In the genomic region with DNA sequence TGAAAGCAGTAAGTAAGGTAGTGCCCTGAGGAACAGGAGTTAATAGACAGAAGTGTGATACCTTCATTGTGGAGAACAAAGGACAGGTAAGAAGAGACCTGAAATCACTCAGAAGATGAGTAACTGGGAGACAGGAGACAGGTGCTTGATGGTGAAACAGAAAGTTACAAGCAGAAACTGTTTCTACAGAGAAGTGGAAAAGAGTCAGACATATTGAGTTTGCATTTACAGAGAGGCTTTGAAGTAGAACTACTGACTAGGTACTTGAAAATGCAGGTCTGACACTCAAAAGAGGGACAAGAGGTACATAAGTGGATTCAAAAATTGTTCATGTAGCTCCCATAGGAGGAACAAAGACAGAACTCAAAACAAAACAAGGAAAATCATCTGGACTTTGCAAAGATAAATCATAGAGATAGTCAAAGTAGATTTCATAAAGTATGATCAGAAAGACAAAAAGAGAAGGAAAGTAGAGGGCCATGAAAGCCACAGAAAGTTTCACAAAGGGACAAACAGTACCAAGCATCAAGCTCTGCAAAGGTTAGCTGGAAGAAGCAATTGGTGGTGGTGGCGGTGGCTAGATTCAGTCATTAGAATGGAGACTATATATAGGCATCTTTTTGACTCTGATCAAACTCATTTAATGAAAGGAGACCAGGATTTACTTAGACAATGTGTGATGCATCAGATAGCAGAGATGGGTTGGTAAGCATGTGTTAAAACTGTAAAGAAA, we compare ENCODE assay signal across 17 cellular contexts.
DNase-seq lines count a peak whose midpoint lies in the region; ATAC-seq, FAIRE-seq and TF ChIP-seq lines count a peak whose summit lies in the region.
"Had no signal": no experiment of that assay in that cellular context is flagged by ENCODE, and none has a peak within 500 bp of the region (broad histone marks: within the 10 kb centered on the region; RNA-seq: fewer than 3 reads in every experiment).

No MANE protein-coding gene starts in this region.

- no peaks in the 10 kb centered on the region for H3K9me3 ChIP-seq in esophagus muscularis mucosa
- H3K9me3 ChIP-seq: psoas muscle had no signal

- H3K27ac ChIP-seq in esophagus muscularis mucosa (replicated peaks in 1 of 4) = no peak overlapping the region
- H3K27ac ChIP-seq: psoas muscle had no signal

- no peak overlapping the region for H3K4me3 ChIP-seq in esophagus muscularis mucosa
- H3K4me3 ChIP-seq: psoas muscle had no signal

- H3K27me3 ChIP-seq in esophagus muscularis mucosa = no peaks in the 10 kb centered on the region

- intact Hi-C loops in esophagus muscularis mucosa (cut with DNase I) = no loop called here
- intact Hi-C loops in cardiac septum (cut with DNase I) = no loop called here

- TF ChIP-seq POLR2A in GM12892 (IDR thresholded peaks at IDR 0.05; ENCODE audit: low read depth, low read length) (no peak), esophagus muscularis mucosa (IDR thresholded peaks at IDR 0.05; ENCODE audit: low read depth) (no peak)

- DNase-seq in NCI-H510A (lab: John Stamatoyannopoulos, UW) = peak; percentile 62
- no peak for DNase-seq in GM12892 (ENCODE audit: insufficient read length)
- DNase-seq in esophagus muscularis mucosa (ENCODE audit: extremely low spot score) = no peak
- no peak for DNase-seq in cardiac septum (ENCODE audit: low spot score)
- DNase-seq: activated CD4-positive, alpha-beta memory T cell treated with anti-CD3 and anti-CD28 coated beads for 36 hours; DND-41; Karpas-422; NCI-H524; psoas muscle; stimulated activated CD4-positive, alpha-beta T cell treated with anti-CD3 and anti-CD28 coated beads, Interleukin-4, amount 100 ng/mL, for 1 hour had no signal

- TF ChIP-seq EP300 in esophagus muscularis mucosa (IDR thresholded peaks at IDR 0.05) = no peak

- no peak for FAIRE-seq in GM12892 (lab: Jason Lieb, UNC)
- FAIRE-seq: H1 had no signal

- ATAC-seq in GM18508 (IDR thresholded peaks at IDR 0.05; ENCODE audit: insufficient read depth, unreplicated experiment) (peak; percentile 48), GM21390 (IDR thresholded peaks at IDR 0.05; ENCODE audit: unreplicated experiment) (peak; percentile 84), HG03280 (IDR thresholded peaks at IDR 0.05; ENCODE audit: unreplicated experiment) (peak; percentile 52), HG03175 (IDR thresholded peaks at IDR 0.05; ENCODE audit: unreplicated experiment) (no peak)
- ATAC-seq: psoas muscle; Right ventricle myocardium inferior; stimulated activated memory B cell treated with anti-CD40 and anti-IgM and Interleukin-4, amounts not matched to agents 10 μg/mL and 1 μg/mL and 100 μg/mL, for 72 hours had no signal

- no peaks in the 10 kb centered on the region for H3K4me1 ChIP-seq in esophagus muscularis mucosa
- H3K4me1 ChIP-seq: psoas muscle had no signal

- no peaks in the 10 kb centered on the region for H3K36me3 ChIP-seq in esophagus muscularis mucosa

- WGBS in esophagus muscularis mucosa = 100% methylated on average over 1 of the region's 1 CpG

- no peak for TF ChIP-seq CTCF in esophagus muscularis mucosa (IDR thresholded peaks at IDR 0.05)
